In genomic region chr12:9049520-9050133, GRCh38 we compare ENCODE assay signal across 7 cellular contexts.
DNase-seq lines count a peak whose midpoint lies in the region; ATAC-seq and TF ChIP-seq lines count a peak whose summit lies in the region.

No MANE protein-coding gene starts in this region.

- peak; percentile 41 for DNase-seq in DMS114 treated with DMSO at 0.1 percent for 48 hours (lab: John Stamatoyannopoulos, UW; ENCODE audit: unreplicated experiment)
- DNase-seq in HFF-Myc (ENCODE audit: extremely low read depth, low read depth) = peak; percentile 7
- peak; percentile 70 for DNase-seq in fibroblast of peridontal ligament (ENCODE audit: extremely low read depth)
- DNase-seq in pons (ENCODE audit: low spot score) = peak; percentile 62
- no peak for DNase-seq in cerebellar nuclear complex (lab: John Stamatoyannopoulos, UW)

- ATAC-seq in SK-N-SH treated with all-trans-retinoic acid at 6 μM for 48 hours = peak; percentile 90
- no peak for ATAC-seq in HG03025 (IDR thresholded peaks at IDR 0.05; ENCODE audit: low FRiP score, unreplicated experiment)

- no peak overlapping the region for H3K4me3 ChIP-seq in HFF-Myc (replicated peaks; ENCODE audit: low read depth, low read length)

- TF ChIP-seq CTCF in HFF-Myc (IDR thresholded peaks at IDR 0.05; ENCODE audit: low read depth, low read length, missing control alignments) = peak; percentile 29

TF ChIP-seq in SK-N-SH treated with all-trans-retinoic acid at 6 μM for 48 hours, 23 proteins besides CTCF, POLR2A, EP300 and RAD21:
- no peak for TF ChIP-seq ESRRG (CRISPR knock-in tag; IDR thresholded peaks at IDR 0.05)
- no peak for TF ChIP-seq PATZ1 (CRISPR knock-in tag; IDR thresholded peaks at IDR 0.05; ENCODE audit: borderline replicate concordance)
- TF ChIP-seq ZNF565 (CRISPR knock-in tag; conservative IDR thresholded peaks at IDR 0.05; ENCODE audit: low read depth) = no peak

Comparison
In these comparisons a context has a peak if more than half of its experiments do, and no peak if none do; other contexts are left out.
1. DNase-seq: peak in DMS114 treated with DMSO at 0.1 percent for 48 hours (single experiment), HFF-Myc (single experiment), fibroblast of peridontal ligament (single experiment) and pons (single experiment); none in cerebellar nuclear complex (0 of 2).